Comparison of ENCODE assay signal across 18 cellular contexts in the genomic region with DNA sequence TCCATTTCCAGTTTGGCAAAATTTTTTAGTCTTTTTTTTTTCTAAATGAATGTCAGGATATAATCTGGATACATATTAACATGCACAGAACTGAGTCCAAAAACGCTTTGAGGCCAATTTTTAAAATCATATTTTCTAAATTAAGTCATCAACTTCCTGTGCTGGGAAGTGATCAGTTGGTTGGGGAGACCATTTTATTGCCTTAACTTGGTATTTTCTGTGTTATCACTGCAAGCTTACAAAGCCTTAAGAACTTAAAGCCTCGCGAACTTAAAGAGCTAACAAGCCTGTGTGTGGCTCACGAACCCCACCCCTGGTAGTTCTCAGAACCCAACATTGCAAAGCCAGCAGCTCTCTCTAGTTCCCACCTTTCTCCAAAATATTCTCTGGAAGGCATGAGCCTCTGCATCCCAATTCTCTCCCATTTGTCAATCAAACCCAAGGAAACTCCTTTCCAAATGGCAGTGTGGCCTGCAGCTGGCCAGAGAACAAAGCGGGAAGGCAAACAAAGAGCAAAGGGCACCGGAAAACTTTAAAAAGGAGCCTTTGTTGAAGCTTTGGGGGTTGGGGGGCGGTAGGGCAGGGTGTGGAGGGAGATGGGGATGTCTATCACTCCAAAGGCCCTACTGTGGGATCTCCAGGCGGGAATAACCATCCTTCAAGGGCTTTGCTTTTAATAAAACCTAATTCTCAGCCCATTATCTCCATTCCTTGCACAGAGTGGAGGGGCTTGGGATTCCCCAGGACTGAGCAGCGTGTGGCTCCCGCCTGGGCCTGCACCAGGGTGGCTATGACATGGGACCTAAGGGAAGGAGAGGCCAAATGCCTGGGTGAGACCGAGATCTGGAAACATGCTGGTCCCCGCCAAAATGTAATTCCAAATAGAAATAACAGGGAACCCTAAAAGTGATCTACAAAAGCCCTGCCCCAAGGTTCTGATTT.
DNase-seq lines count a peak whose midpoint lies in the region; ATAC-seq and TF ChIP-seq lines count a peak whose summit lies in the region.
"Had no signal": no experiment of that assay in that cellular context is flagged by ENCODE, and none has a peak within 500 bp of the region (broad histone marks: within the 10 kb centered on the region; RNA-seq: fewer than 3 reads in every experiment).

No MANE protein-coding gene starts in this region.

- ATAC-seq in HG03025 (IDR thresholded peaks at IDR 0.05; ENCODE audit: low FRiP score, unreplicated experiment) (no peak), esophagus mucosa (no peak)
- ATAC-seq: gastroesophageal sphincter; naive thymus-derived CD8-positive, alpha-beta T cell had no signal

- DNase-seq in EL: peak; percentile 77
- peak; percentile 63 for DNase-seq in amniotic epithelial cell (ENCODE audit: low read depth)
- DNase-seq in iPS DF 19.7 (ENCODE audit: low read depth, low spot score): peak; percentile 48
- peak; percentile 89 for DNase-seq in neural progenitor cell (ENCODE audit: low spot score)
- no peak for DNase-seq in SW480 (ENCODE audit: low spot score)
- no peak for DNase-seq in activated naive CD4-positive, alpha-beta T cell (lab: John Stamatoyannopoulos, UW)
- DNase-seq: ACHN; activated effector memory CD4-positive, alpha-beta T cell treated with Interleukin-2 at 50 U/mL for 16 hours; CD8-positive, alpha-beta memory T cell; effector CD8-positive, alpha-beta T cell; naive thymus-derived CD8-positive, alpha-beta T cell; NCI-H1105 had no signal

- peaks cover 59% of the 10 kb centered on the region for H3K4me1 Mint-ChIP-seq in neural progenitor cell
- H3K4me1 Mint-ChIP-seq: CD8-positive, alpha-beta memory T cell; IgD-negative memory B cell had no signal

- peaks cover 4% of the 10 kb centered on the region for H3K9me3 Mint-ChIP-seq in neural progenitor cell
- H3K9me3 Mint-ChIP-seq: CD8-positive, alpha-beta memory T cell; IgD-negative memory B cell; naive thymus-derived CD8-positive, alpha-beta T cell; stimulated activated naive CD8-positive, alpha-beta T cell treated with anti-CD3 and anti-CD28 coated beads, Interleukin-15, Interleukin-2, amounts not matched to agents 100 ng/mL and 50 ng/mL, for 24 hours had no signal

- H4K20me1 ChIP-seq in neural progenitor cell (ENCODE audit: low read depth): no peaks in the 10 kb centered on the region

- no peaks in the 10 kb centered on the region for H3K36me3 ChIP-seq in neural progenitor cell
- H3K36me3 ChIP-seq: gastroesophageal sphincter had no signal

- no peak overlapping the region for H3K9ac ChIP-seq in neural progenitor cell

- H2AFZ ChIP-seq in neural progenitor cell (replicated peaks): no peak overlapping the region

- no peak for TF ChIP-seq CTCF in neural progenitor cell (IDR thresholded peaks at IDR 0.05)

- peak overlapping the region; percentile 7 for H3K4me3 ChIP-seq in neural progenitor cell
- H3K4me3 ChIP-seq: gastroesophageal sphincter, skin epidermis had no signal

- H3K27ac ChIP-seq in neural progenitor cell: peak overlapping the region; percentile 94

- H3K27ac Mint-ChIP-seq in neural progenitor cell: peak overlapping the region; percentile 98
- H3K27ac Mint-ChIP-seq: CD8-positive, alpha-beta memory T cell; IgD-negative memory B cell; stimulated activated naive CD8-positive, alpha-beta T cell treated with anti-CD3 and anti-CD28 coated beads, Interleukin-15, Interleukin-2, amounts not matched to agents 100 ng/mL and 50 ng/mL, for 24 hours had no signal

- H3F3A ChIP-seq in neural progenitor cell (ENCODE audit: low read depth): peaks cover 40% of the 10 kb centered on the region

- H3K36me3 Mint-ChIP-seq in neural progenitor cell: peaks cover 21% of the 10 kb centered on the region
- H3K36me3 Mint-ChIP-seq: IgD-negative memory B cell; naive thymus-derived CD8-positive, alpha-beta T cell had no signal

- H3K9me3 ChIP-seq in neural progenitor cell (ENCODE audit: low read depth): no peaks in the 10 kb centered on the region
- H3K9me3 ChIP-seq: gastroesophageal sphincter had no signal

- no peaks in the 10 kb centered on the region for H3K27me3 ChIP-seq in neural progenitor cell
- H3K27me3 ChIP-seq: gastroesophageal sphincter had no signal

- H3K27me3 Mint-ChIP-seq in neural progenitor cell (ENCODE audit: insufficient read depth, low read depth): no peaks in the 10 kb centered on the region

- peak overlapping the region; percentile 62 for H3K4me3 Mint-ChIP-seq in neural progenitor cell
- H3K4me3 Mint-ChIP-seq: CD8-positive, alpha-beta memory T cell; IgD-negative memory B cell; naive thymus-derived CD8-positive, alpha-beta T cell; stimulated activated naive CD8-positive, alpha-beta T cell treated with anti-CD3 and anti-CD28 coated beads, Interleukin-15, Interleukin-2, amounts not matched to agents 100 ng/mL and 50 ng/mL, for 24 hours had no signal

- peaks cover 56% of the 10 kb centered on the region for H3K4me1 ChIP-seq in neural progenitor cell

- peaks cover 37% of the 10 kb centered on the region for H3K79me2 ChIP-seq in neural progenitor cell (ENCODE audit: low read depth)

- peak overlapping the region; percentile 76 for H3K4me2 ChIP-seq in neural progenitor cell

Comparison
In these comparisons a context has a peak if more than half of its experiments do, and no peak if none do; other contexts are left out.
1. DNase-seq: peak in EL (single experiment), amniotic epithelial cell (single experiment), iPS DF 19.7 (single experiment) and neural progenitor cell (single experiment); none in SW480 (single experiment) and activated naive CD4-positive, alpha-beta T cell (0 of 4).